ENCODE assay signal across 11 cellular contexts in genomic region chr10:598415-599170, GRCh38.
A peak's percentile ranks its signal among the peaks of the same experiment; 100 is the strongest.
DNase-seq lines count a peak whose midpoint lies in the region; ATAC-seq lines count a peak whose summit lies in the region.
"Had no signal": no experiment of that assay in that cellular context is flagged by ENCODE, and none has a peak within 500 bp of the region (broad histone marks: within the 10 kb centered on the region; RNA-seq: fewer than 3 reads in every experiment).

No MANE protein-coding gene starts in this region.

- no peaks in the 10 kb centered on the region for H3K9me3 ChIP-seq in right cardiac atrium (ENCODE audit: control insufficient read depth, low read length)
- H3K9me3 ChIP-seq in aorta (ENCODE audit: control insufficient read depth, low read length) = no peaks in the 10 kb centered on the region
- no peaks in the 10 kb centered on the region for H3K9me3 ChIP-seq in naive thymus-derived CD4-positive, alpha-beta T cell (ENCODE audit: control insufficient read depth in 2 of 3, low read length in 3 of 3)
- H3K9me3 ChIP-seq: prostate gland had no signal

- 68% methylated on average over 17 of the region's 17 CpGs for WGBS in right cardiac atrium
- WGBS in aorta, 2 donors = 43 to 48% methylated on average over 17 of the region's 17 CpGs

- H3K27me3 Mint-ChIP-seq in naive thymus-derived CD4-positive, alpha-beta T cell = peaks cover 0 to 4% (median 0%) of the 10 kb centered on the region in 5 donors

- CTCF ChIA-PET in naive thymus-derived CD4-positive, alpha-beta T cell (lab: Charles Lee) = no interaction called here

- intact Hi-C loops in left ventricle myocardium superior (cut with micrococcal nuclease) = no loop called here
- intact Hi-C loops in right cardiac atrium (cut with DNase I) = loop anchor here in 1 of 4 donors (10.0 kb wide), 1 partner anchor 186 kb away; no protein-coding TSS in a partner anchor
- intact Hi-C loops in aorta (cut with DNase I) = loop anchor here in 1 of 2 donors (5.0 to 10.0 kb wide), 2 partner anchors 89 to 186 kb away; partner anchors contain the start of gene DIP2C
- intact Hi-C loops in naive thymus-derived CD4-positive, alpha-beta T cell (cut with micrococcal nuclease) = no loop called here

- H3K27me3 ChIP-seq in right cardiac atrium (ENCODE audit: control insufficient read depth, insufficient read depth) (no peaks in the 10 kb centered on the region), aorta (ENCODE audit: control insufficient read depth in 1 of 2, insufficient read depth in 2 of 2, low read length in 1 of 2) (no peaks in the 10 kb centered on the region)
- H3K27me3 ChIP-seq in naive thymus-derived CD4-positive, alpha-beta T cell (ENCODE audit: control insufficient read depth in 2 of 2, insufficient read depth in 2 of 2, low read length in 2 of 2) = no peaks in the 10 kb centered on the region

- H3K36me3 ChIP-seq in aorta (ENCODE audit: control insufficient read depth in 1 of 2, insufficient read depth in 2 of 2, low read length in 1 of 2) = no peaks in the 10 kb centered on the region
- no peaks in the 10 kb centered on the region for H3K36me3 ChIP-seq in naive thymus-derived CD4-positive, alpha-beta T cell (ENCODE audit: control insufficient read depth in 2 of 3, insufficient read depth in 3 of 3, low read length in 3 of 3)
- H3K36me3 ChIP-seq: prostate gland had no signal

- H3K27ac ChIP-seq in right cardiac atrium (ENCODE audit: low read length) (no peak overlapping the region), aorta (ENCODE audit: low read depth in 1 of 2, low read length in 2 of 2) (peak overlapping the region; percentile 62 to 75)
- no peak overlapping the region for H3K27ac ChIP-seq in naive thymus-derived CD4-positive, alpha-beta T cell (ENCODE audit: low read depth, low read length)
- H3K27ac ChIP-seq: prostate gland had no signal

- DNase-seq in left ventricle myocardium superior (peak; percentile 20), right cardiac atrium (no peak), astrocyte of the hippocampus (ENCODE audit: low read depth, low spot score) (peak; percentile 98), left kidney (ENCODE audit: low read depth, low spot score) (peak; percentile 52), aorta (peak; percentile 11 to 79), pons (ENCODE audit: low spot score) (no peak)
- no peak for DNase-seq in naive thymus-derived CD4-positive, alpha-beta T cell
- DNase-seq: 8988T, NCI-H2081 treated with DMSO at 0.1 percent for 48 hours had no signal

- POLR2A ChIA-PET in naive thymus-derived CD4-positive, alpha-beta T cell (lab: Charles Lee) = no interaction called here

- H3K27ac Mint-ChIP-seq in naive thymus-derived CD4-positive, alpha-beta T cell = no peak overlapping the region

- H3K4me3 ChIP-seq in right cardiac atrium (ENCODE audit: low read length) (no peak overlapping the region), aorta (ENCODE audit: low read length in 2 of 2) (no peak overlapping the region)
- H3K4me3 ChIP-seq in naive thymus-derived CD4-positive, alpha-beta T cell (ENCODE audit: low read length) = no peak overlapping the region
- H3K4me3 ChIP-seq: prostate gland had no signal

- H3K4me1 ChIP-seq in right cardiac atrium (ENCODE audit: control insufficient read depth, insufficient read depth, low read length) (peaks cover 6% of the 10 kb centered on the region), aorta (ENCODE audit: control insufficient read depth in 1 of 2, insufficient read depth in 2 of 2, low read length in 2 of 2) (no peaks in the 10 kb centered on the region)
- no peaks in the 10 kb centered on the region for H3K4me1 ChIP-seq in naive thymus-derived CD4-positive, alpha-beta T cell (ENCODE audit: control insufficient read depth in 2 of 2, insufficient read depth in 2 of 2, low read length in 2 of 2)
- H3K4me1 ChIP-seq: prostate gland had no signal

- H3K36me3 Mint-ChIP-seq in naive thymus-derived CD4-positive, alpha-beta T cell = no peaks in the 10 kb centered on the region

- H3K9me3 Mint-ChIP-seq in naive thymus-derived CD4-positive, alpha-beta T cell = no peaks in the 10 kb centered on the region

- H3K4me3 Mint-ChIP-seq in naive thymus-derived CD4-positive, alpha-beta T cell = no peak overlapping the region

- ATAC-seq in left ventricle myocardium superior (no peak), right cardiac atrium (no peak), aorta (ENCODE audit: low FRiP score) (no peak), HG02610 (IDR thresholded peaks at IDR 0.05; ENCODE audit: unreplicated experiment) (no peak)
- no peak for ATAC-seq in naive thymus-derived CD4-positive, alpha-beta T cell

- H3K4me1 Mint-ChIP-seq in naive thymus-derived CD4-positive, alpha-beta T cell = peaks cover 0 to 2% (median 0%) of the 10 kb centered on the region in 7 donors

Comparison
In these comparisons a context has a peak if more than half of its experiments do, and no peak if none do; other contexts are left out.
1. DNase-seq: peak in left ventricle myocardium superior (single experiment), astrocyte of the hippocampus (single experiment), left kidney (single experiment) and aorta (2 of 2); none in right cardiac atrium (0 of 3), pons (single experiment) and naive thymus-derived CD4-positive, alpha-beta T cell (0 of 9).
2. H3K27ac ChIP-seq: peak in aorta (2 of 2); none in right cardiac atrium (single experiment) and naive thymus-derived CD4-positive, alpha-beta T cell (single experiment).